Comparison of ENCODE assay signal across 21 cellular contexts in the genomic region with DNA sequence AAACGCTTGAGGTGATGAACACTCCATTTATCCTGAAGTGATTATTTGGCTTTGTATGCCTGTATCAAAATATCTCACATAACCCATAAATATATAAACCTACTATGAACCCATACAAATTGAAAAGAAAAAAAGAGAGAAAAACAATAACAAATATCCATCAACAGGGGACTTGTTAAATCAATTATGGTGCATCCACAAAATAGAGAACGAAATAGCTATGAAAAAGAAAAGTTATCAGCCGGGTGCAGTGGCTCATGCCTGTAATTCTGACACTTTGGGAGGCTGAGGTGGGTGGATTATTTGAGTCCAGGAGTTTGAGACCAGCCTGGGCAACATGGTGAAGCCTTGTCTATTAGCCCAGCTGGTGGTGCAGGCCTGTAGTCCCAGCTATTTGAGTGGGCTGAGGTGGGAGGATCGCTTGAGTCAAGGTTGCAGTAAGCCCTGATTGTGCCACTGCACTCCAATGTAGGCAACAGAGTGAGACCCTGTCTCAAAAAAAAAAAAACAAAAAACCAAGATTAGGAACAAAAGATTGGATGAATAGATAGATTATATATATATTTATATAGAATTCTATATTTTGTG.
"Had no signal": no experiment of that assay in that cellular context is flagged by ENCODE, and none has a peak within 500 bp of the region (broad histone marks: within the 10 kb centered on the region; RNA-seq: fewer than 3 reads in every experiment).

No MANE protein-coding gene starts in this region.

- H3K36me3 ChIP-seq: left ventricle myocardium inferior, pancreas, prostate gland, stomach, thyroid gland, upper lobe of right lung had no signal

- ATAC-seq: activated CD8-positive, alpha-beta memory T cell treated with anti-CD3 and anti-CD28 coated beads, Interleukin-2, amount 10 ng/mL, durations not matched to agents 7 days and 5 days; activated CD8-positive, alpha-beta T cell treated with anti-CD3 and anti-CD28 coated beads for 36 hours; activated naive CD8-positive, alpha-beta T cell treated with anti-CD3 and anti-CD28 coated beads, Interleukin-2, amount 50 U/mL, for 24 hours; pancreas; stimulated activated effector memory CD8-positive, alpha-beta T cell treated with anti-CD3 and anti-CD28 coated beads, Interleukin-12 subunit alpha, Interleukin-12 subunit beta, amount 100 ng/mL, for 72 hours; T-helper 17 cell; upper lobe of right lung had no signal

- DNase-seq: activated B cell treated with CpG ODN at 0.5 μM for 24 hours; activated CD4-positive, alpha-beta T cell treated with anti-CD3 and anti-CD28 coated beads, Interleukin-2, amount 50 U/mL, for 1 hour; activated CD8-positive, alpha-beta memory T cell treated with anti-CD3 and anti-CD28 coated beads, Interleukin-2, amount 10 ng/mL, durations not matched to agents 7 days and 5 days; activated CD8-positive, alpha-beta T cell treated with anti-CD3 and anti-CD28 coated beads for 36 hours; activated naive CD8-positive, alpha-beta T cell treated with anti-CD3 and anti-CD28 coated beads, Interleukin-2, amount 50 U/mL, for 24 hours; activated T-cell treated with anti-CD3 and anti-CD28 coated beads, Interleukin-2, amount 50 U/mL, for 48 hours; central memory CD4-positive, alpha-beta T cell; left ventricle myocardium inferior; pancreas; stimulated activated CD4-positive, alpha-beta T cell treated with anti-CD3 and anti-CD28 coated beads, Interleukin-4, amount 100 ng/mL, for 24 hours; stomach; T-helper 17 cell; T1000; thyroid gland; upper lobe of right lung had no signal

- H3K4me1 ChIP-seq: prostate gland had no signal

- FAIRE-seq: frontal cortex, islet of Langerhans, pancreas had no signal

- H3K27ac ChIP-seq: left ventricle myocardium inferior, pancreas, thyroid gland, upper lobe of right lung had no signal

- H3K4me3 ChIP-seq: left ventricle myocardium inferior, lung, pancreas, prostate gland, skin epidermis, stomach, thyroid gland, upper lobe of right lung had no signal

- H3K9me3 ChIP-seq: pancreas, prostate gland, stomach, thyroid gland, upper lobe of right lung had no signal

- H3K27me3 ChIP-seq: pancreas, stomach, thyroid gland, upper lobe of right lung had no signal
